In genomic region chr7:106869954-106870353, GRCh38 we compare ENCODE assay signal across 21 cellular contexts. TPM values are rescaled to one million over a fixed set of nuclear protein-coding genes. Genes with fewer than 3 reads are reported as not detected.
A peak's percentile ranks its signal among the peaks of the same experiment; 100 is the strongest.
DNase-seq lines count a peak whose midpoint lies in the region; ATAC-seq and TF ChIP-seq lines count a peak whose summit lies in the region.
"Had no signal": no experiment of that assay in that cellular context is flagged by ENCODE, and none has a peak within 500 bp of the region (broad histone marks: within the 10 kb centered on the region; RNA-seq: fewer than 3 reads in every experiment).

No MANE protein-coding gene starts in this region.

- H3K36me3 Mint-ChIP-seq in activated CD8-positive, alpha-beta memory T cell treated with anti-CD3 and anti-CD28 coated beads, Interleukin-2, amount 10 ng/mL, durations not matched to agents 7 days and 5 days = peaks cover 79% of the 10 kb centered on the region
- peaks cover 73% of the 10 kb centered on the region for H3K36me3 Mint-ChIP-seq in activated naive CD8-positive, alpha-beta T cell treated with anti-CD3 and anti-CD28 coated beads for 36 hours
- peaks cover 86% of the 10 kb centered on the region for H3K36me3 Mint-ChIP-seq in stimulated activated effector memory CD8-positive, alpha-beta T cell treated with anti-CD3 and anti-CD28 coated beads, Interleukin-12 subunit alpha, Interleukin-12 subunit beta, amount 100 ng/mL, for 72 hours
- no peaks in the 10 kb centered on the region for H3K36me3 Mint-ChIP-seq in Caco-2 (ENCODE audit: insufficient read depth, unreplicated experiment)

- TF ChIP-seq CTCF in Caco-2 (IDR thresholded peaks at IDR 0.05; ENCODE audit: insufficient read depth in 1 of 2, low read depth in 1 of 2, low read length in 1 of 2, severe bottlenecking in 1 of 2, unreplicated experiment in 1 of 2) = no peak

- H3K4me1 ChIP-seq in Caco-2 = no peaks in the 10 kb centered on the region

- no peaks in the 10 kb centered on the region for H3K9me3 ChIP-seq in Caco-2
- H3K9me3 ChIP-seq: lower lobe of right lung, stomach had no signal

- CTCF ChIA-PET in activated CD8-positive, alpha-beta memory T cell treated with anti-CD3 and anti-CD28 coated beads, Interleukin-2, amount 10 ng/mL, durations not matched to agents 7 days and 5 days (lab: Charles Lee) = no interaction called here
- CTCF ChIA-PET in Caco-2 (lab: Charles Lee) = no interaction called here

- peaks cover 72% of the 10 kb centered on the region for H3K4me1 Mint-ChIP-seq in activated CD8-positive, alpha-beta memory T cell treated with anti-CD3 and anti-CD28 coated beads, Interleukin-2, amount 10 ng/mL, durations not matched to agents 7 days and 5 days
- H3K4me1 Mint-ChIP-seq in activated naive CD8-positive, alpha-beta T cell treated with anti-CD3 and anti-CD28 coated beads for 36 hours = peaks cover 77% of the 10 kb centered on the region
- H3K4me1 Mint-ChIP-seq in stimulated activated effector memory CD8-positive, alpha-beta T cell treated with anti-CD3 and anti-CD28 coated beads, Interleukin-12 subunit alpha, Interleukin-12 subunit beta, amount 100 ng/mL, for 72 hours = peaks cover 62% of the 10 kb centered on the region
- no peaks in the 10 kb centered on the region for H3K4me1 Mint-ChIP-seq in Caco-2 (ENCODE audit: low read depth, unreplicated experiment)
- H3K4me1 Mint-ChIP-seq: nephron progenitor cell had no signal

- no peak for ATAC-seq in activated CD8-positive, alpha-beta memory T cell treated with anti-CD3 and anti-CD28 coated beads, Interleukin-2, amount 10 ng/mL, durations not matched to agents 7 days and 5 days
- ATAC-seq in stimulated activated effector memory CD8-positive, alpha-beta T cell treated with anti-CD3 and anti-CD28 coated beads, Interleukin-12 subunit alpha, Interleukin-12 subunit beta, amount 100 ng/mL, for 72 hours = no peak
- ATAC-seq: esophagus mucosa, lower lobe of right lung had no signal

- intact Hi-C loops in Caco-2 (cut with micrococcal nuclease; ENCODE audit: unreplicated experiment) = no loop called here

- no peak overlapping the region for H3K4me3 ChIP-seq in Caco-2 (ENCODE audit: low read depth, low read length)
- H3K4me3 ChIP-seq: lower lobe of right lung had no signal

- no peaks in the 10 kb centered on the region for H3K27me3 Mint-ChIP-seq in activated CD8-positive, alpha-beta memory T cell treated with anti-CD3 and anti-CD28 coated beads, Interleukin-2, amount 10 ng/mL, durations not matched to agents 7 days and 5 days
- no peaks in the 10 kb centered on the region for H3K27me3 Mint-ChIP-seq in activated naive CD8-positive, alpha-beta T cell treated with anti-CD3 and anti-CD28 coated beads for 36 hours
- peaks cover 15% of the 10 kb centered on the region for H3K27me3 Mint-ChIP-seq in Caco-2 (ENCODE audit: insufficient read depth, unreplicated experiment)

- H3K27ac Mint-ChIP-seq in activated CD8-positive, alpha-beta memory T cell treated with anti-CD3 and anti-CD28 coated beads, Interleukin-2, amount 10 ng/mL, durations not matched to agents 7 days and 5 days = peak overlapping the region; percentile 21
- peak overlapping the region; percentile 80 for H3K27ac Mint-ChIP-seq in activated naive CD8-positive, alpha-beta T cell treated with anti-CD3 and anti-CD28 coated beads for 36 hours
- peak overlapping the region; percentile 93 for H3K27ac Mint-ChIP-seq in stimulated activated effector memory CD8-positive, alpha-beta T cell treated with anti-CD3 and anti-CD28 coated beads, Interleukin-12 subunit alpha, Interleukin-12 subunit beta, amount 100 ng/mL, for 72 hours
- H3K27ac Mint-ChIP-seq in Caco-2 (ENCODE audit: unreplicated experiment) = no peak overlapping the region
- H3K27ac Mint-ChIP-seq: nephron progenitor cell had no signal

- H3K9me3 Mint-ChIP-seq in activated CD8-positive, alpha-beta memory T cell treated with anti-CD3 and anti-CD28 coated beads, Interleukin-2, amount 10 ng/mL, durations not matched to agents 7 days and 5 days (ENCODE audit: low read depth) = no peaks in the 10 kb centered on the region
- H3K9me3 Mint-ChIP-seq in activated naive CD8-positive, alpha-beta T cell treated with anti-CD3 and anti-CD28 coated beads for 36 hours = peaks cover 6% of the 10 kb centered on the region
- no peaks in the 10 kb centered on the region for H3K9me3 Mint-ChIP-seq in stimulated activated effector memory CD8-positive, alpha-beta T cell treated with anti-CD3 and anti-CD28 coated beads, Interleukin-12 subunit alpha, Interleukin-12 subunit beta, amount 100 ng/mL, for 72 hours
- H3K9me3 Mint-ChIP-seq in Caco-2 (ENCODE audit: unreplicated experiment) = no peaks in the 10 kb centered on the region
- H3K9me3 Mint-ChIP-seq: nephron progenitor cell had no signal

- no peak for DNase-seq in activated CD8-positive, alpha-beta memory T cell treated with anti-CD3 and anti-CD28 coated beads, Interleukin-2, amount 10 ng/mL, durations not matched to agents 7 days and 5 days
- no peak for DNase-seq in activated CD8-positive, alpha-beta memory T cell treated with anti-CD3 and anti-CD28 coated beads for 24 hours
- DNase-seq in NAMALWA (ENCODE audit: low spot score) (peak; percentile 27), DMS 273 (lab: John Stamatoyannopoulos, UW; ENCODE audit: unreplicated experiment) (no peak), cortex of kidney (lab: John Stamatoyannopoulos, UW) (no peak), Caco-2 (no peak)
- DNase-seq in activated naive CD8-positive, alpha-beta T cell treated with anti-CD3 and anti-CD28 coated beads for 36 hours = no peak
- no peak for DNase-seq in stimulated activated effector memory CD8-positive, alpha-beta T cell treated with anti-CD3 and anti-CD28 coated beads, Interleukin-12 subunit alpha, Interleukin-12 subunit beta, amount 100 ng/mL, for 72 hours (ENCODE audit: low spot score in 2 of 2)
- DNase-seq: activated CD4-positive, alpha-beta T cell treated with anti-CD3 and anti-CD28 coated beads for 48 hours; activated gamma-delta T cell; glutamatergic neuron; lower lobe of right lung; NCI-H1694; NCI-H446 treated with DMSO at 0.1 percent for 48 hours; nephron progenitor cell; SIG-M5; stomach; T1000 had no signal

- POLR2A ChIA-PET in Caco-2 (lab: Charles Lee) = no interaction called here

- H3K36me3 ChIP-seq in Caco-2 (ENCODE audit: control insufficient read depth, insufficient read depth, low read length) = no peaks in the 10 kb centered on the region

- H3K27me3 ChIP-seq in Caco-2 (replicated peaks; ENCODE audit: control insufficient read depth, insufficient read depth, low read length) = no peaks in the 10 kb centered on the region
- H3K27me3 ChIP-seq: stomach had no signal

- BruUV-seq in Caco-2 (replicated peaks; lab: Mats Ljungman, UMichigan) = no TSS peak

- peak overlapping the region; percentile 42 for H3K4me3 Mint-ChIP-seq in activated CD8-positive, alpha-beta memory T cell treated with anti-CD3 and anti-CD28 coated beads, Interleukin-2, amount 10 ng/mL, durations not matched to agents 7 days and 5 days
- H3K4me3 Mint-ChIP-seq in activated naive CD8-positive, alpha-beta T cell treated with anti-CD3 and anti-CD28 coated beads for 36 hours = peak overlapping the region; percentile 56
- peak overlapping the region; percentile 79 for H3K4me3 Mint-ChIP-seq in stimulated activated effector memory CD8-positive, alpha-beta T cell treated with anti-CD3 and anti-CD28 coated beads, Interleukin-12 subunit alpha, Interleukin-12 subunit beta, amount 100 ng/mL, for 72 hours
- no peak overlapping the region for H3K4me3 Mint-ChIP-seq in Caco-2 (ENCODE audit: unreplicated experiment)
- H3K4me3 Mint-ChIP-seq: nephron progenitor cell had no signal

RNA-seq across cellular contexts. Expression of gene PIK3CG, which starts 4.9 kb away (rescaled TPM):
- total RNA-seq in activated CD8-positive, alpha-beta memory T cell treated with anti-CD3 and anti-CD28 coated beads, Interleukin-2, amount 10 ng/mL, durations not matched to agents 7 days and 5 days = 10 to 100 TPM; 50.5 to 57.5 TPM
- total RNA-seq in activated naive CD8-positive, alpha-beta T cell treated with anti-CD3 and anti-CD28 coated beads for 36 hours = 10 to 100 TPM; 26.3 to 28.8 TPM
- not detected in 2 replicates for total RNA-seq in Caco-2 (2022)
- total RNA-seq: H1, LHCN-M2 had no signal

Comparison
In these comparisons a context has a peak if more than half of its experiments do, and no peak if none do; other contexts are left out.
1. RNA of gene PIK3CG, which starts 4.9 kb away (total RNA-seq): 50.5 to 57.5 TPM in activated CD8-positive, alpha-beta memory T cell treated with anti-CD3 and anti-CD28 coated beads, Interleukin-2, amount 10 ng/mL, durations not matched to agents 7 days and 5 days and 26.3 to 28.8 TPM in activated naive CD8-positive, alpha-beta T cell treated with anti-CD3 and anti-CD28 coated beads for 36 hours; not detected in Caco-2; every median in the first group is over 10 times any median in the second.